17 cellular contexts compared by ENCODE assay signal in the genomic region with DNA sequence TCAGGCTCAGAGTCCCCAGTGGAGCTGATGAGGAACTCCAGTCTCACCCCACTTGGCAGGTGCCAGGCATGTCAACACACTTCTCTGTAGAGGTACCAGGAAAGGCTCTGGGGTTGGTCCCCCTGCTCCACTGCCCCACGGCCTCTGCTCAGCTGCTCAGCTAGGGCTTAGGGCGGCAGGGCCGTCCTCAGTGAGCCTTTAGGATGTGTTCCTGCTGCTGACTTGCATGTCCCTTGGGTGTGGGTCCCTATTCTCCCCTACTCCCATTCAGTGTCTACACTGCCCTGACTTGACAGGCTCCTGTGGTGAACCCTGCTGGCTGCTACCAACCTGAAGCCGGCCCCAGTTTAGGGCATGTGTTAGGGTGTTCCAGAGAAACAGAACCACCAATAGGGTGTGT.
"Had no signal": no experiment of that assay in that cellular context is flagged by ENCODE, and none has a peak within 500 bp of the region (broad histone marks: within the 10 kb centered on the region; RNA-seq: fewer than 3 reads in every experiment).

No MANE protein-coding gene starts in this region.

- H3K36me3 ChIP-seq: MG63 had no signal

- H3K9me3 Mint-ChIP-seq: T-helper 1 cell treated with Interleukin-12 subunit alpha and Interleukin-12 subunit beta and Interleukin-4 antibody, amounts not matched to agents 30 μg/mL and 1 μg/mL, for 36 hours had no signal

- H3K4me3 Mint-ChIP-seq: T-helper 1 cell treated with Interleukin-12 subunit alpha and Interleukin-12 subunit beta and Interleukin-4 antibody, amounts not matched to agents 30 μg/mL and 1 μg/mL, for 36 hours had no signal

- DNase-seq: activated CD4-positive, alpha-beta T cell treated with anti-CD3 and anti-CD28 coated beads for 48 hours; activated CD4-positive, alpha-beta T cell treated with anti-CD3 and anti-CD28 coated beads, Interleukin-2, amount 50 U/mL, for 4 hours; activated CD8-positive, alpha-beta memory T cell treated with anti-CD3 and anti-CD28 coated beads for 24 hours; activated naive CD4-positive, alpha-beta T cell treated with anti-CD3 and anti-CD28 coated beads, Interleukin-2, amount 50 U/mL, for 16 hours; anterior cingulate cortex; cerebellar nuclear complex; MG63; NCI-H1105; NCI-H1436; NCI-H1694 treated with DMSO at 0.1 percent for 48 hours; NCI-H2029 treated with DMSO at 0.1 percent for 48 hours; NCI-H446; NCI-H524; PC-3; SHP77 had no signal

- H3K27ac Mint-ChIP-seq: T-helper 1 cell treated with Interleukin-12 subunit alpha and Interleukin-12 subunit beta and Interleukin-4 antibody, amounts not matched to agents 30 μg/mL and 1 μg/mL, for 36 hours had no signal

- ATAC-seq: activated CD4-positive, CD25-positive, alpha-beta regulatory T cell treated with anti-CD3 and anti-CD28 coated beads, Interleukin-2, amount 50 U/mL, for 24 hours; PC-3 had no signal

- H3K9me3 ChIP-seq: MG63 had no signal

- H3K4me3 ChIP-seq: MG63 had no signal
